8 cellular contexts compared by ENCODE assay signal in genomic region chr3:42803800-42804112, GRCh38. TPM values are rescaled to one million over a fixed set of nuclear protein-coding genes. Genes with fewer than 3 reads are reported as not detected.
DNase-seq lines count a peak whose midpoint lies in the region; ATAC-seq, FAIRE-seq and TF ChIP-seq lines count a peak whose summit lies in the region.

No MANE protein-coding gene starts in this region.

- TF ChIP-seq RAD21 in H1 (IDR thresholded peaks at IDR 0.05 in 1 of 2, conservative IDR thresholded peaks at IDR 0.05 in 1 of 2; ENCODE audit: low read depth in 2 of 2, low read length in 2 of 2): no peak

- H3K56ac ChIP-seq in H1 (replicated peaks; ENCODE audit: insufficient read length, low read depth, low read length): peak overlapping the region; percentile 48

- H3K27me3 Mint-ChIP-seq in CD8-positive, alpha-beta memory T cell: peaks cover 0 to 16% of the 10 kb centered on the region in 2 donors
- peaks cover 21% of the 10 kb centered on the region for H3K27me3 Mint-ChIP-seq in T-helper 1 cell treated with Interleukin-12 subunit alpha and Interleukin-12 subunit beta and Interleukin-4 antibody, amounts not matched to agents 30 μg/mL and 1 μg/mL, for 36 hours (ENCODE audit: low read depth)

- H3K9me3 Mint-ChIP-seq in CD8-positive, alpha-beta memory T cell: no peaks in the 10 kb centered on the region
- H3K9me3 Mint-ChIP-seq in T-helper 1 cell treated with Interleukin-12 subunit alpha and Interleukin-12 subunit beta and Interleukin-4 antibody, amounts not matched to agents 30 μg/mL and 1 μg/mL, for 36 hours: no peaks in the 10 kb centered on the region

- peak overlapping the region; percentile 70 for H4K5ac ChIP-seq in H1 (ENCODE audit: insufficient read length, low read depth, low read length)

- peak overlapping the region; percentile 95; the same call in 1 of the 2 replicates for H4K8ac ChIP-seq in H1 (ENCODE audit: extremely low read depth, insufficient read depth, low read length)

- in situ Hi-C loops in transverse colon (cut with MboI; ENCODE audit: low pct_ligation_motif_present in 1 of 4, low pct_unique_long_range_greater_than_20kb in 1 of 4, low sequenced_read_pairs in 3 of 4): no loop called here

- intact Hi-C loops in mucosa of descending colon (cut with DNase I, micrococcal nuclease) (no loop called here), transverse colon (cut with DNase I; ENCODE audit: low total_unique reads) (no loop called here)

- peaks cover 33 to 51% (median 40%) of the 10 kb centered on the region in 3 donors for H3K4me1 Mint-ChIP-seq in CD8-positive, alpha-beta memory T cell
- peaks cover 32% of the 10 kb centered on the region for H3K4me1 Mint-ChIP-seq in T-helper 1 cell treated with Interleukin-12 subunit alpha and Interleukin-12 subunit beta and Interleukin-4 antibody, amounts not matched to agents 30 μg/mL and 1 μg/mL, for 36 hours (ENCODE audit: low read depth)

- H3K27ac Mint-ChIP-seq in CD8-positive, alpha-beta memory T cell: peak overlapping the region; percentile 86 to 98 (median 94)
- peak overlapping the region; percentile 93 for H3K27ac Mint-ChIP-seq in T-helper 1 cell treated with Interleukin-12 subunit alpha and Interleukin-12 subunit beta and Interleukin-4 antibody, amounts not matched to agents 30 μg/mL and 1 μg/mL, for 36 hours

- H3K14ac ChIP-seq in H1 (ENCODE audit: insufficient read length): no peak overlapping the region

- H2BK20ac ChIP-seq in H1 (ENCODE audit: low read length): no peak overlapping the region

- no peaks in the 10 kb centered on the region; the same call in 1 of the 2 replicates for H3K79me1 ChIP-seq in H1 (ENCODE audit: low read depth, low read length)

- WGBS in H1 (ENCODE audit: extremely low coverage in 1 of 2, insufficient coverage in 1 of 2, insufficient read length in 1 of 2, insufficient replicate concordance in 2 of 2, low coverage in 1 of 2, low lambda C conversion rate in 2 of 2, missing lambda C conversion rate in 1 of 2), 2 experiments: 4% methylated on average over 21 of the region's 21 CpGs; no CpG with 5 or more reads in 1 of the 2 experiments
- WGBS in transverse colon (ENCODE audit: low coverage in 1 of 2), 2 donors: 1% methylated on average over 21 of the region's 21 CpGs; no CpG with 5 or more reads in 1 of the 2 donors

- peak overlapping the region; percentile 92 to 98 (median 96) for H3K4me3 Mint-ChIP-seq in CD8-positive, alpha-beta memory T cell
- peak overlapping the region; percentile 98 for H3K4me3 Mint-ChIP-seq in T-helper 1 cell treated with Interleukin-12 subunit alpha and Interleukin-12 subunit beta and Interleukin-4 antibody, amounts not matched to agents 30 μg/mL and 1 μg/mL, for 36 hours

- H3K27ac ChIP-seq in CD8-positive, alpha-beta memory T cell (ENCODE audit: low read depth, low read length): peak overlapping the region; percentile 90
- peak overlapping the region; percentile 68 for H3K27ac ChIP-seq in H1 (ENCODE audit: low read depth, low read length)
- H3K27ac ChIP-seq in transverse colon: peak overlapping the region; percentile 98 to 99 (median 98)

- H3K9me3 ChIP-seq in CD8-positive, alpha-beta memory T cell (ENCODE audit: low read length): no peaks in the 10 kb centered on the region
- H3K9me3 ChIP-seq in H1 (ENCODE audit: insufficient read depth in 2 of 2, low read depth in 1 of 2, low read length in 1 of 2) (no peaks in the 10 kb centered on the region), mucosa of descending colon (no peaks in the 10 kb centered on the region), transverse colon (no peaks in the 10 kb centered on the region)

- H3K4ac ChIP-seq in H1 (replicated peaks; ENCODE audit: insufficient read length, low read depth, low read length): peak overlapping the region; percentile 11

- H3K4me1 ChIP-seq in CD8-positive, alpha-beta memory T cell (ENCODE audit: insufficient read depth, low read length): peaks cover 36% of the 10 kb centered on the region
- H3K4me1 ChIP-seq in H1 (replicated peaks in 1 of 4; ENCODE audit: control insufficient read depth in 3 of 4, insufficient read depth in 4 of 4, low read length in 3 of 4) (peaks cover 0 to 8% (median 4%) of the 10 kb centered on the region in 4 experiments; a peak in 4 of 7 replicates), mucosa of descending colon (ENCODE audit: low read depth) (peaks cover 34% of the 10 kb centered on the region), transverse colon (peaks cover 17 to 47% (median 38%) of the 10 kb centered on the region in 4 donors)

- H3K79me2 ChIP-seq in H1 (ENCODE audit: control insufficient read depth in 1 of 2, insufficient read depth in 2 of 2, low read length in 2 of 2): peaks cover 0 to 44% of the 10 kb centered on the region in 2 experiments; a peak in 3 of 4 replicates

- peak in 1 of 2 experiments; percentile 19 for TF ChIP-seq POLR2A in H1 (IDR thresholded peaks at IDR 0.05; ENCODE audit: control extremely low read depth in 1 of 2, low read depth in 2 of 2, low read length in 2 of 2)
- no peak for TF ChIP-seq POLR2A in transverse colon (IDR thresholded peaks at IDR 0.05)

- peak overlapping the region; percentile 92; the same call in 1 of the 2 replicates for H2AK5ac ChIP-seq in H1 (ENCODE audit: low read depth, low read length)

- TF ChIP-seq CTCF in H1 (IDR thresholded peaks at IDR 0.05; ENCODE audit: control extremely low read depth in 1 of 3, insufficient read depth in 1 of 3, low read depth in 1 of 3, low read length in 3 of 3) (no peak), mucosa of descending colon (IDR thresholded peaks at IDR 0.05) (no peak), transverse colon (IDR thresholded peaks at IDR 0.05) (no peak)

- peak overlapping the region; percentile 80 to 99 for H3K4me2 ChIP-seq in H1 (ENCODE audit: insufficient read depth in 1 of 2, low read depth in 2 of 2, low read length in 2 of 2)

- no peak overlapping the region for H3K23ac ChIP-seq in H1 (ENCODE audit: insufficient read length)

- 0 out of 2 replicates have a peak overlapping the region, but pooled peaks have one; percentile 4 for H2AFZ ChIP-seq in H1 (ENCODE audit: low read length)

- DNase-seq in CD8-positive, alpha-beta memory T cell: peak in 2 of 5 donors; percentile 10 to 50
- DNase-seq in H1 (ENCODE audit: low read depth in 1 of 2, low spot score in 2 of 2): no peak
- DNase-seq in mucosa of descending colon: peak; percentile 45 to 74 (median 71)
- DNase-seq in transverse colon: peak; percentile 39
- no peak for DNase-seq in NCI-H187 (lab: John Stamatoyannopoulos, UW)

- H4K20me1 ChIP-seq in H1 (replicated peaks in 1 of 2; ENCODE audit: control insufficient read depth in 1 of 2, insufficient read depth in 2 of 2, low read length in 2 of 2): no peaks in the 10 kb centered on the region

- H3K23me2 ChIP-seq in H1 (ENCODE audit: low read depth, low read length): peaks cover 10% of the 10 kb centered on the region; the same call in 1 of the 2 replicates

- FAIRE-seq in H1 (lab: Jason Lieb, UNC): no peak

- H2BK5ac ChIP-seq in H1 (ENCODE audit: low read depth, low read length): peak overlapping the region; percentile 91

- TF ChIP-seq EP300 in H1 (IDR thresholded peaks at IDR 0.05; ENCODE audit: borderline replicate concordance in 1 of 2, low read depth in 2 of 2, low read length in 2 of 2) (no peak), transverse colon (IDR thresholded peaks at IDR 0.05; ENCODE audit: low read depth) (no peak)

- H3K18ac ChIP-seq in H1 (ENCODE audit: extremely low read depth, low read length): peak overlapping the region; percentile 52; the same call in 1 of the 2 replicates

- ATAC-seq in GM19351 (IDR thresholded peaks at IDR 0.05; ENCODE audit: unreplicated experiment) (peak; percentile 7), HG03378 (IDR thresholded peaks at IDR 0.05; ENCODE audit: unreplicated experiment) (peak; percentile 15), mucosa of descending colon (peak; percentile 48)

- H2BK12ac ChIP-seq in H1 (ENCODE audit: low read depth, low read length): peak overlapping the region; percentile 56; the same call in 1 of the 2 replicates

- CTCF ChIA-PET in CD8-positive, alpha-beta memory T cell (lab: Charles Lee): interaction anchor here (0.9 to 1.7 kb wide), 4 partner anchors 22 to 58 kb away, joined by 3 to 6 read pairs (median 4); no protein-coding TSS in a partner anchor
- CTCF ChIA-PET in H1 (lab: Charles Lee; ENCODE audit: partially characterized antibody): interaction anchor here (0.7 to 2.1 kb wide), 7 partner anchors 9 to 554 kb away, joined by 3 to 7 read pairs (median 4); no protein-coding TSS in a partner anchor

- peaks cover 0 to 10% (median 4%) of the 10 kb centered on the region in 3 donors for H3K36me3 Mint-ChIP-seq in CD8-positive, alpha-beta memory T cell
- H3K36me3 Mint-ChIP-seq in T-helper 1 cell treated with Interleukin-12 subunit alpha and Interleukin-12 subunit beta and Interleukin-4 antibody, amounts not matched to agents 30 μg/mL and 1 μg/mL, for 36 hours (ENCODE audit: low read depth): peaks cover 17% of the 10 kb centered on the region

- no peaks in the 10 kb centered on the region for H3K36me3 ChIP-seq in CD8-positive, alpha-beta memory T cell (ENCODE audit: insufficient read depth, low read length)
- H3K36me3 ChIP-seq in H1 (ENCODE audit: control insufficient read depth in 2 of 4, insufficient read depth in 4 of 4, low read length in 3 of 4) (no peaks in the 10 kb centered on the region; a peak in 1 of 8 replicates), mucosa of descending colon (ENCODE audit: low read depth) (no peaks in the 10 kb centered on the region), transverse colon (no peaks in the 10 kb centered on the region)

- no peak overlapping the region for H4K91ac ChIP-seq in H1 (replicated peaks; ENCODE audit: insufficient read length, low read length)

- H2BK15ac ChIP-seq in H1 (ENCODE audit: low read length): peak overlapping the region; percentile 88; the same call in 1 of the 2 replicates

- no peak overlapping the region for H2BK120ac ChIP-seq in H1 (replicated peaks; ENCODE audit: low read depth, low read length)

- peak overlapping the region; percentile 83 to 96 (median 91) for H3K9ac ChIP-seq in H1 (replicated peaks in 1 of 4; ENCODE audit: extremely low read depth in 1 of 4, low read depth in 3 of 4, low read length in 3 of 4)

- POLR2A ChIA-PET in CD8-positive, alpha-beta memory T cell (lab: Charles Lee): interaction anchor here (1.1 kb wide), 1 partner anchor 12 kb away, joined by 4 read pairs; no protein-coding TSS in a partner anchor
- POLR2A ChIA-PET in H1 (lab: Charles Lee; ENCODE audit: partially characterized antibody): interaction anchor here (0.6 to 3.3 kb wide), 11 partner anchors 9 to 143 kb away, joined by 3 to 19 read pairs (median 6); no protein-coding TSS in a partner anchor

- H3K27me3 ChIP-seq in CD8-positive, alpha-beta memory T cell (ENCODE audit: insufficient read depth, low read length, poor library complexity, severe bottlenecking): no peaks in the 10 kb centered on the region
- H3K27me3 ChIP-seq in H1 (replicated peaks in 1 of 4; ENCODE audit: control insufficient read depth in 3 of 4, extremely low read depth in 1 of 4, insufficient read depth in 3 of 4, low read length in 3 of 4) (peaks cover 0 to 9% (median 5%) of the 10 kb centered on the region in 4 experiments; a peak in 3 of 7 replicates), transverse colon (no peaks in the 10 kb centered on the region)

- peak overlapping the region; percentile 93 for H3K4me3 ChIP-seq in CD8-positive, alpha-beta memory T cell (ENCODE audit: low read length)
- peak overlapping the region; percentile 85 to 96 (median 88) for H3K4me3 ChIP-seq in H1 (ENCODE audit: extremely low read depth in 1 of 4, insufficient read depth in 2 of 4, low read depth in 3 of 4, low read length in 4 of 4)
- H3K4me3 ChIP-seq in mucosa of descending colon: peak overlapping the region; percentile 90
- H3K4me3 ChIP-seq in transverse colon: peak overlapping the region; percentile 80 to 83 (median 82)

RNA-seq across cellular contexts. Expression of gene HIGD1A, which starts 0.5 kb away (rescaled TPM):
- total RNA-seq in CD8-positive, alpha-beta memory T cell: 10 to 100 TPM; 89.3 to 93.2 TPM
- polyA plus RNA-seq in CD8-positive, alpha-beta memory T cell: 101 TPM
- 94.7 and 95.4 TPM in 2 replicates for total RNA-seq in H1 (2021; fragmentation: NEBNext Ultra II Directional; extraction: Animal tissue kit (Norgen Biotek cat#: 25700))
- polyA plus RNA-seq in H1 (2011; rRNA removed): 33.5 and 67.3 TPM in 2 replicates
- 106 TPM for polyA plus RNA-seq in H1 (2011; cell fraction: cytosol; rRNA removed)
- 7.9 TPM for polyA plus RNA-seq in H1 (2011; cell fraction: nucleus; rRNA removed)
- 60.1 to 100 TPM (median 79.3 TPM) in 4 replicates for polyA plus RNA-seq in H1 (2012, experiment 1 of 2)
- polyA plus RNA-seq in H1 (2012, experiment 2 of 2): 55.6 TPM
- 97.9 TPM for polyA plus RNA-seq in H1 (2013, experiment 1 of 2)
- polyA plus RNA-seq in H1 (2013, experiment 2 of 2): 106 TPM
- polyA minus RNA-seq in H1 (2011; rRNA and poly(A)+ RNA removed): 22.6 and 37.3 TPM in 2 replicates
- polyA minus RNA-seq in H1 (2011; cell fraction: cytosol; rRNA and poly(A)+ RNA removed): 27.4 TPM
- polyA minus RNA-seq in H1 (2011; cell fraction: nucleus; rRNA and poly(A)+ RNA removed): 17.6 TPM
- total RNA-seq in mucosa of descending colon (100 to 1,000 TPM; 174 to 468 (median 368) TPM), transverse colon (100 to 1,000 TPM in 3 of 4 donors, 10 to 100 TPM in 1; 41.4 to 518 (median 379) TPM)

RNA-seq across cellular contexts. Expression of gene ACKR2, which starts 5.5 kb away (rescaled TPM):
- total RNA-seq in CD8-positive, alpha-beta memory T cell: under 1 TPM; 0.20 to 0.92 TPM
- not detected for polyA plus RNA-seq in CD8-positive, alpha-beta memory T cell
- 0.09 and 0.17 TPM in 2 replicates for total RNA-seq in H1 (2021; fragmentation: NEBNext Ultra II Directional; extraction: Animal tissue kit (Norgen Biotek cat#: 25700))
- polyA plus RNA-seq in H1 (2011; rRNA removed): 0.09 and 0.12 TPM in 2 replicates
- polyA plus RNA-seq in H1 (2011; cell fraction: cytosol; rRNA removed): not detected
- 0.11 TPM for polyA plus RNA-seq in H1 (2011; cell fraction: nucleus; rRNA removed)
- 0.09 to 0.26 TPM (median 0.15 TPM) in 4 replicates for polyA plus RNA-seq in H1 (2012, experiment 1 of 2)
- not detected for polyA plus RNA-seq in H1 (2012, experiment 2 of 2)
- polyA plus RNA-seq in H1 (2013, experiment 1 of 2): 0.22 TPM
- 0.09 TPM for polyA plus RNA-seq in H1 (2013, experiment 2 of 2)
- polyA minus RNA-seq in H1 (2011; rRNA and poly(A)+ RNA removed): 0.28 and 0.80 TPM in 2 replicates
- not detected for polyA minus RNA-seq in H1 (2011; cell fraction: cytosol; rRNA and poly(A)+ RNA removed)
- 1.4 TPM for polyA minus RNA-seq in H1 (2011; cell fraction: nucleus; rRNA and poly(A)+ RNA removed)
- 10 to 100 TPM in 2 of 3 donors, 1 to 10 TPM in 1; 4.7 to 13.1 (median 10.4) TPM for total RNA-seq in mucosa of descending colon
- total RNA-seq in transverse colon: 1 to 10 TPM; 1.4 to 9.2 (median 5.2) TPM

RNA-seq across cellular contexts. Expression of gene CCDC13, which starts 30.7 kb away (rescaled TPM):
- total RNA-seq in CD8-positive, alpha-beta memory T cell: under 1 TPM; 0.42 to 0.44 TPM
- 0.33 TPM for polyA plus RNA-seq in CD8-positive, alpha-beta memory T cell
- not detected in 2 replicates for total RNA-seq in H1 (2021; fragmentation: NEBNext Ultra II Directional; extraction: Animal tissue kit (Norgen Biotek cat#: 25700))
- polyA plus RNA-seq in H1 (2011; rRNA removed): 0.06 and 0.09 TPM in 2 replicates
- polyA plus RNA-seq in H1 (2011; cell fraction: cytosol; rRNA removed): 0.47 TPM
- 0.63 TPM for polyA plus RNA-seq in H1 (2011; cell fraction: nucleus; rRNA removed)
- 0.17 to 0.50 TPM in 2 of 4 replicates, not detected in the others for polyA plus RNA-seq in H1 (2012, experiment 1 of 2)
- not detected for polyA plus RNA-seq in H1 (2012, experiment 2 of 2)
- polyA plus RNA-seq in H1 (2013, experiment 1 of 2): 0.34 TPM
- polyA plus RNA-seq in H1 (2013, experiment 2 of 2): 0.40 TPM
- polyA minus RNA-seq in H1 (2011; rRNA and poly(A)+ RNA removed): 0.19 TPM in 1 of 2 replicates, not detected in the other
- not detected for polyA minus RNA-seq in H1 (2011; cell fraction: cytosol; rRNA and poly(A)+ RNA removed)
- not detected for polyA minus RNA-seq in H1 (2011; cell fraction: nucleus; rRNA and poly(A)+ RNA removed)
- total RNA-seq in mucosa of descending colon (1 to 10 TPM; 2.2 to 3.3 (median 3.0) TPM), transverse colon (10 to 100 TPM in 2 of 4 donors, 1 to 10 TPM in 1, under 1 TPM in 1; 0.27 to 33.3 (median 13.6) TPM)

Comparison
In these comparisons a context has a peak if more than half of its experiments do, and no peak if none do; other contexts are left out.
1. DNase-seq: peak in mucosa of descending colon (3 of 3) and transverse colon (single experiment); none in H1 (0 of 2) and NCI-H187 (0 of 2).
2. Peak in every context shown above with its lines, with median percentiles within 50 percentile points of each other: H3K27ac ChIP-seq, H3K4me3 ChIP-seq and ATAC-seq.